Comparison of ENCODE assay signal across 8 cellular contexts in genomic region chr14:74362361-74362915, GRCh38. TPM values are rescaled to one million over a fixed set of nuclear protein-coding genes. Genes with fewer than 3 reads are reported as not detected.
DNase-seq lines count a peak whose midpoint lies in the region; ATAC-seq and TF ChIP-seq lines count a peak whose summit lies in the region.

No MANE protein-coding gene starts in this region.

- TF ChIP-seq CTCF in GM06990 (IDR thresholded peaks at IDR 0.05; ENCODE audit: insufficient read depth, low read length, poor library complexity, severe bottlenecking), result peak; percentile 95
- peak; percentile 94 to 97 for TF ChIP-seq CTCF in right atrium auricular region (IDR thresholded peaks at IDR 0.05)

- no peak overlapping the region for H3K4me3 ChIP-seq in GM06990 (replicated peaks; ENCODE audit: low read depth, low read length)
- no peak overlapping the region for H3K4me3 ChIP-seq in right atrium auricular region

- H3K4me1 ChIP-seq in right atrium auricular region, result peaks cover 0 to 4% of the 10 kb centered on the region in 2 donors

- H3K27ac ChIP-seq in right atrium auricular region, result no peak overlapping the region

- H3K27me3 ChIP-seq in GM06990 (replicated peaks; ENCODE audit: control insufficient read depth, insufficient read depth, low read length), result peaks cover 1% of the 10 kb centered on the region
- H3K27me3 ChIP-seq in right atrium auricular region, result no peaks in the 10 kb centered on the region

- DNase-seq in GM06990 (ENCODE audit: extremely low read depth, insufficient read length), result no peak
- peak; percentile 59 for DNase-seq in NCI-H1105 treated with DMSO at 0.1 percent for 48 hours (lab: John Stamatoyannopoulos, UW)
- peak; percentile 37 for DNase-seq in T follicular helper cell (ENCODE audit: low read depth)
- DNase-seq in amniotic epithelial cell (ENCODE audit: low read depth), result peak; percentile 68
- DNase-seq in right atrium auricular region (ENCODE audit: low spot score), result peak; percentile 89
- DNase-seq in retina, result peak; percentile 81

- no peak for ATAC-seq in HG03439 (IDR thresholded peaks at IDR 0.05; ENCODE audit: unreplicated experiment)
- no peak for ATAC-seq in GM18502 (IDR thresholded peaks at IDR 0.05; ENCODE audit: poor library complexity, unreplicated experiment)

- no peaks in the 10 kb centered on the region for H3K36me3 ChIP-seq in GM06990 (ENCODE audit: control insufficient read depth, insufficient read depth, low read length)
- no peaks in the 10 kb centered on the region for H3K36me3 ChIP-seq in right atrium auricular region

- no peaks in the 10 kb centered on the region for H3K9me3 ChIP-seq in right atrium auricular region

RNA-seq across cellular contexts. Expression of gene VRTN, which starts 14.2 kb away (rescaled TPM):
- total RNA-seq in right atrium auricular region, result not detected

RNA-seq across cellular contexts. Expression of gene ABCD4, which starts 59.7 kb away (rescaled TPM):
- 10 to 100 TPM; 17.0 to 18.1 TPM for total RNA-seq in right atrium auricular region
